Comparison of ENCODE assay signal across 11 cellular contexts in genomic region chr5:176744584-176744965, GRCh38.
DNase-seq lines count a peak whose midpoint lies in the region; ATAC-seq and TF ChIP-seq lines count a peak whose summit lies in the region.
"Had no signal": no experiment of that assay in that cellular context is flagged by ENCODE, and none has a peak within 500 bp of the region (broad histone marks: within the 10 kb centered on the region; RNA-seq: fewer than 3 reads in every experiment).

No MANE protein-coding gene starts in this region.

- H4K20me1 ChIP-seq in DOHH2 (ENCODE audit: control insufficient read depth, insufficient read depth, low read depth, low read length) = no peaks in the 10 kb centered on the region
- H4K20me1 ChIP-seq in mammary epithelial cell (ENCODE audit: insufficient read depth, low read length) = no peaks in the 10 kb centered on the region
- H4K20me1 ChIP-seq in neural cell (ENCODE audit: insufficient read depth) = no peaks in the 10 kb centered on the region

- H3K9ac ChIP-seq in mammary epithelial cell (ENCODE audit: insufficient read depth, low read length) (no peak overlapping the region), neural cell (ENCODE audit: low read length) (no peak overlapping the region)

- no peaks in the 10 kb centered on the region for H3K79me2 ChIP-seq in DOHH2 (ENCODE audit: control insufficient read depth, low read length)
- no peaks in the 10 kb centered on the region for H3K79me2 ChIP-seq in mammary epithelial cell (ENCODE audit: insufficient read depth, low read length)
- no peaks in the 10 kb centered on the region for H3K79me2 ChIP-seq in neural cell (replicated peaks; ENCODE audit: insufficient read depth, low read length)

- WGBS in mammary epithelial cell (ENCODE audit: low coverage, missing lambda C conversion rate) = 78% methylated on average over 8 of the region's 8 CpGs
- 51 to 52% methylated on average over 8 of the region's 8 CpGs for WGBS in heart right ventricle, 2 donors

- in situ Hi-C loops in mammary epithelial cell (cut with MboI; ENCODE audit: low sequenced_read_pairs in 2 of 2) = no loop called here

- CTCF ChIA-PET in mammary epithelial cell (lab: Charles Lee; ENCODE audit: low non-redundant PET) = no interaction called here

- intact Hi-C loops in mammary epithelial cell (cut with micrococcal nuclease) = no loop called here
- intact Hi-C loops in heart right ventricle (cut with DNase I) = no loop called here

- H3K9me3 ChIP-seq in DOHH2 (ENCODE audit: control insufficient read depth, insufficient read depth, low read length) (no peaks in the 10 kb centered on the region), mammary epithelial cell (replicated peaks; ENCODE audit: insufficient read depth, low read length) (no peaks in the 10 kb centered on the region), neural cell (ENCODE audit: low read length) (no peaks in the 10 kb centered on the region), heart right ventricle (no peaks in the 10 kb centered on the region)
- H3K9me3 ChIP-seq: mucosa of descending colon had no signal

- DNase-seq in HT-29 (ENCODE audit: low spot score) = peak; percentile 34
- DNase-seq in mammary epithelial cell = no peak
- no peak for DNase-seq in NCI-H774 (lab: John Stamatoyannopoulos, UW)
- no peak for DNase-seq in heart right ventricle
- DNase-seq: activated effector memory CD4-positive, alpha-beta T cell treated with Interleukin-2 at 50 U/mL for 16 hours; stimulated activated CD4-positive, alpha-beta T cell treated with anti-CD3 and anti-CD28 coated beads, Interleukin-4, amount 100 ng/mL, for 1 hour had no signal

- H3K4me1 ChIP-seq in DOHH2 (ENCODE audit: control insufficient read depth, low read length) = no peaks in the 10 kb centered on the region
- H3K4me1 ChIP-seq in mammary epithelial cell (ENCODE audit: insufficient read depth, low read length) = peaks cover 6% of the 10 kb centered on the region
- H3K4me1 ChIP-seq in heart right ventricle = peaks cover 0 to 19% (median 12%) of the 10 kb centered on the region in 9 donors

- TF ChIP-seq RAD21 in neural cell (conservative IDR thresholded peaks at IDR 0.05) = no peak

- no peak overlapping the region for H3K4me2 ChIP-seq in DOHH2 (ENCODE audit: low read length)
- H3K4me2 ChIP-seq in mammary epithelial cell (ENCODE audit: insufficient read depth, low read depth, low read length) = no peak overlapping the region
- peak overlapping the region; percentile 6 for H3K4me2 ChIP-seq in neural cell (ENCODE audit: low read length)

- no peak overlapping the region for H3K4me3 ChIP-seq in DOHH2 (ENCODE audit: low read length)
- H3K4me3 ChIP-seq in mammary epithelial cell (replicated peaks in 1 of 3; ENCODE audit: insufficient read depth in 1 of 3, low read depth in 2 of 3, low read length in 3 of 3) = no peak overlapping the region
- no peak overlapping the region for H3K4me3 ChIP-seq in neural cell (ENCODE audit: low read length)
- no peak overlapping the region for H3K4me3 ChIP-seq in heart right ventricle
- H3K4me3 ChIP-seq: mucosa of descending colon had no signal

- BruUV-seq in mammary epithelial cell (replicated peaks; lab: Mats Ljungman, UMichigan) = no TSS peak

- dilution Hi-C loops in mammary epithelial cell (cut with HindIII; ENCODE audit: low sequenced_read_pairs) = no loop called here

- H2AFZ ChIP-seq in mammary epithelial cell (ENCODE audit: low read depth, low read length) = no peak overlapping the region
- no peak overlapping the region for H2AFZ ChIP-seq in neural cell (ENCODE audit: low read depth, low read length)

- ATAC-seq in heart right ventricle (no peak), esophagus mucosa (no peak), HG03460 (IDR thresholded peaks at IDR 0.05; ENCODE audit: unreplicated experiment) (no peak)
- ATAC-seq: mucosa of descending colon had no signal

- no peak for TF ChIP-seq EP300 in neural cell (conservative IDR thresholded peaks at IDR 0.05; ENCODE audit: poor library complexity, severe bottlenecking)

- H3K27ac ChIP-seq in DOHH2 (ENCODE audit: low read depth, low read length) = no peak overlapping the region
- no peak overlapping the region for H3K27ac ChIP-seq in mammary epithelial cell (ENCODE audit: insufficient read depth, low read depth, low read length)
- H3K27ac ChIP-seq in neural cell (ENCODE audit: low read length) = peak overlapping the region; percentile 66
- no peak overlapping the region for H3K27ac ChIP-seq in heart right ventricle

- H3F3A ChIP-seq in DOHH2 (ENCODE audit: control insufficient read depth, insufficient read depth) (no peaks in the 10 kb centered on the region), neural cell (ENCODE audit: insufficient read depth, low read length, poor library complexity, severe bottlenecking) (peaks cover 5% of the 10 kb centered on the region)

- H3K27me3 ChIP-seq in DOHH2 (ENCODE audit: control insufficient read depth, low read length) (peaks cover 27% of the 10 kb centered on the region), mammary epithelial cell (ENCODE audit: insufficient read depth, low read length) (peaks cover 21% of the 10 kb centered on the region), neural cell (ENCODE audit: insufficient read depth, low read depth, low read length) (no peaks in the 10 kb centered on the region), heart right ventricle (peaks cover 4 to 99% (median 97%) of the 10 kb centered on the region in 7 donors)

- no peaks in the 10 kb centered on the region for H3K9me2 ChIP-seq in DOHH2 (replicated peaks; ENCODE audit: control insufficient read depth, low read length)
- no peaks in the 10 kb centered on the region for H3K9me2 ChIP-seq in neural cell (ENCODE audit: insufficient read depth, low read length)

- TF ChIP-seq CTCF in DOHH2 (IDR thresholded peaks at IDR 0.05; ENCODE audit: low read depth, low read length, poor library complexity, severe bottlenecking) = peak; percentile 50
- peak; percentile 28 for TF ChIP-seq CTCF in mammary epithelial cell (conservative IDR thresholded peaks at IDR 0.05 in 1 of 2, IDR thresholded peaks at IDR 0.05 in 1 of 2; ENCODE audit: extremely low read depth in 1 of 2, insufficient read depth in 1 of 2, low read depth in 1 of 2, low read length in 2 of 2)
- TF ChIP-seq CTCF in neural cell (IDR thresholded peaks at IDR 0.05; ENCODE audit: poor library complexity, severe bottlenecking) = peak; percentile 55
- peak in 2 of 9 donors; percentile 7 to 14 for TF ChIP-seq CTCF in heart right ventricle (IDR thresholded peaks at IDR 0.05)

- H3K36me3 ChIP-seq in DOHH2 (ENCODE audit: control insufficient read depth, low read length) (no peaks in the 10 kb centered on the region), mammary epithelial cell (ENCODE audit: insufficient read depth, low read length) (no peaks in the 10 kb centered on the region), neural cell (ENCODE audit: insufficient read depth, low read length) (no peaks in the 10 kb centered on the region), heart right ventricle (no peaks in the 10 kb centered on the region)

TF ChIP-seq in neural cell, 6 proteins besides CTCF, POLR2A, EP300 and RAD21:
- TF ChIP-seq SMC3 (conservative IDR thresholded peaks at IDR 0.05; ENCODE audit: poor library complexity) (no peak), TAF1 (IDR thresholded peaks at IDR 0.05; ENCODE audit: low read depth) (no peak), EZH2 (IDR thresholded peaks at IDR 0.05; ENCODE audit: borderline replicate concordance, insufficient read depth, low read length, poor library complexity, severe bottlenecking) (no peak), REST (IDR thresholded peaks at IDR 0.05; ENCODE audit: borderline replicate concordance) (no peak), POLR2AphosphoS5 (IDR thresholded peaks at IDR 0.05) (no peak), MXI1 (conservative IDR thresholded peaks at IDR 0.05; ENCODE audit: poor library complexity, severe bottlenecking) (no peak)
